Comparison of ENCODE assay signal across 22 cellular contexts in genomic region chr2:9269295-9269694, GRCh38.
"Had no signal": no experiment of that assay in that cellular context is flagged by ENCODE, and none has a peak within 500 bp of the region (broad histone marks: within the 10 kb centered on the region; RNA-seq: fewer than 3 reads in every experiment).

No MANE protein-coding gene starts in this region.

- H3K27ac ChIP-seq: gastroesophageal sphincter, hepatocyte, prostate gland had no signal

- H3K4me3 Mint-ChIP-seq: activated CD4-positive, alpha-beta memory T cell treated with anti-CD3 and anti-CD28 coated beads, Interleukin-2, amount 10 ng/mL, durations not matched to agents 7 days and 5 days; activated CD4-positive, alpha-beta T cell treated with anti-CD3 and anti-CD28 coated beads, Interleukin-2, amount 10 ng/mL, durations not matched to agents 7 days and 5 days; activated CD8-positive, alpha-beta memory T cell treated with anti-CD3 and anti-CD28 coated beads, Interleukin-2, amount 10 ng/mL, durations not matched to agents 7 days and 5 days; effector memory CD8-positive, alpha-beta T cell; naive thymus-derived CD8-positive, alpha-beta T cell; WTC11 had no signal

- H3K4me1 ChIP-seq: prostate gland had no signal

- H3K27me3 Mint-ChIP-seq: naive thymus-derived CD8-positive, alpha-beta T cell had no signal

- H3K27me3 ChIP-seq: gastroesophageal sphincter, hepatocyte, tibial nerve had no signal

- FAIRE-seq: endothelial cell of umbilical vein had no signal

- H3K36me3 ChIP-seq: gastroesophageal sphincter, prostate gland, tibial nerve had no signal

- H3K4me3 ChIP-seq: gastroesophageal sphincter, hepatocyte, prostate gland, tibial nerve had no signal

- H2AFZ ChIP-seq: hepatocyte had no signal

- ATAC-seq: activated CD8-positive, alpha-beta memory T cell treated with anti-CD3 and anti-CD28 coated beads, Interleukin-2, amount 10 ng/mL, durations not matched to agents 7 days and 5 days; activated naive CD4-positive, alpha-beta T cell treated with anti-CD3 and anti-CD28 coated beads, Interleukin-2, amount 50 U/mL, for 72 hours; effector memory CD8-positive, alpha-beta T cell; gastroesophageal sphincter; naive thymus-derived CD8-positive, alpha-beta T cell had no signal

- H3K9me3 Mint-ChIP-seq: activated CD4-positive, alpha-beta memory T cell treated with anti-CD3 and anti-CD28 coated beads, Interleukin-2, amount 10 ng/mL, durations not matched to agents 7 days and 5 days; activated CD4-positive, alpha-beta T cell treated with anti-CD3 and anti-CD28 coated beads, Interleukin-2, amount 10 ng/mL, durations not matched to agents 7 days and 5 days; effector memory CD8-positive, alpha-beta T cell had no signal

- H3K36me3 Mint-ChIP-seq: activated CD8-positive, alpha-beta memory T cell treated with anti-CD3 and anti-CD28 coated beads, Interleukin-2, amount 10 ng/mL, durations not matched to agents 7 days and 5 days; activated naive CD4-positive, alpha-beta T cell treated with anti-CD3 and anti-CD28 coated beads, Interleukin-2, amount 50 U/mL, for 72 hours; WTC11 had no signal

- H3K4me2 ChIP-seq: hepatocyte had no signal

- DNase-seq: activated CD4-positive, alpha-beta memory T cell treated with anti-CD3 and anti-CD28 coated beads, Interleukin-2, amount 10 ng/mL, durations not matched to agents 7 days and 5 days; activated CD4-positive, alpha-beta T cell treated with anti-CD3 and anti-CD28 coated beads for 1 hour; activated CD4-positive, alpha-beta T cell treated with anti-CD3 and anti-CD28 coated beads, Interleukin-2, amount 10 ng/mL, durations not matched to agents 7 days and 5 days; activated CD8-positive, alpha-beta memory T cell treated with anti-CD3 and anti-CD28 coated beads, Interleukin-2, amount 10 ng/mL, durations not matched to agents 7 days and 5 days; activated naive CD4-positive, alpha-beta T cell; activated T-cell treated with anti-CD3 and anti-CD28 coated beads, Interleukin-2, amount 50 U/mL, for 48 hours; cerebellar nuclear complex; cortex of kidney; effector memory CD8-positive, alpha-beta T cell; mammary epithelial cell; naive thymus-derived CD8-positive, alpha-beta T cell; stimulated activated CD4-positive, alpha-beta T cell treated with anti-CD3 and anti-CD28 coated beads, Interleukin-15, amount 100 ng/mL, for 24 hours; stimulated activated CD4-positive, alpha-beta T cell treated with anti-CD3 and anti-CD28 coated beads, Interleukin-2, amount 100 ng/mL, for 24 hours; stimulated activated naive CD4-positive, alpha-beta T cell; T-helper 2 cell had no signal

- H3K9me3 ChIP-seq: gastroesophageal sphincter, prostate gland, tibial nerve had no signal

- H3K4me1 Mint-ChIP-seq: activated CD4-positive, alpha-beta memory T cell treated with anti-CD3 and anti-CD28 coated beads, Interleukin-2, amount 10 ng/mL, durations not matched to agents 7 days and 5 days; activated CD4-positive, alpha-beta T cell treated with anti-CD3 and anti-CD28 coated beads, Interleukin-2, amount 10 ng/mL, durations not matched to agents 7 days and 5 days; activated CD8-positive, alpha-beta memory T cell treated with anti-CD3 and anti-CD28 coated beads, Interleukin-2, amount 10 ng/mL, durations not matched to agents 7 days and 5 days had no signal

- H3K27ac Mint-ChIP-seq: activated CD4-positive, alpha-beta memory T cell treated with anti-CD3 and anti-CD28 coated beads, Interleukin-2, amount 10 ng/mL, durations not matched to agents 7 days and 5 days; activated CD4-positive, alpha-beta T cell treated with anti-CD3 and anti-CD28 coated beads, Interleukin-2, amount 10 ng/mL, durations not matched to agents 7 days and 5 days; activated CD8-positive, alpha-beta memory T cell treated with anti-CD3 and anti-CD28 coated beads, Interleukin-2, amount 10 ng/mL, durations not matched to agents 7 days and 5 days; effector memory CD8-positive, alpha-beta T cell; naive thymus-derived CD8-positive, alpha-beta T cell had no signal
